Comparison of ENCODE assay signal across 1 cellular context in the genomic region with DNA sequence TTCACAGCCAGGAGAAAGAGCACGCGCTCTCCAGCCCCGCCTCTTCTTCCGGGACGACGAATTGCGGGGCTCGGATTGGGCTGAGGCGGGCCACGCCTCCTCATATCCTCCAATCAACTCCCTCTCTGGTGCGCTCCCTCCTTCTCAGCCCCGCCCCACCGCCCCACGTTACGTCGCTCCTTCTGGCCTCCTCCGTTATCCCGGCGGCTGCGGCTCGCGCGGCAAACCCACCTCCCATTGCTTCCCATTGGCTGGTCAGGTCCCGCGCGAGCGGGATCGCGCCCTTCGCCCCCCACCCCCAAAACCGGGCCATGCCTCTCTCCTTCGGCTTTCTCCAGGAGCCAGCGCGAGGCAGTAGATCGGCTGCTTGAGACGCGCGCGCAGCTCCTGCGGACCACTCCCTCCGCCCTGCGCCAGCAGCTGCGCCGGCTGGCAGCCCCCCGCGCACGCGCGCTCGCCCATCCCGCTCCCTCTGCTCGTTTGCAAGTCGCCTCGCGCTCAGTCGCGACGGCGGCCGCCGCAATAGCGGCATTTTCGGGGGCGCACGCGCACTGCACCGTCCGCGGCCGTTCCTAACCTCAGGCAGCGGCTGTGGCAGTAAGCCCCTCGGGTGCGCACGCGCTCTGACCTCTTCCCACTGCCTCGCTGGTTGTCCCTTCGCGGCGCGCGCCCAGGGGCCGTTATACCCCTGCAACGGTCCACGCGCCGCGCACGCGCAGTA.
TF ChIP-seq lines count a peak whose summit lies in the region.

No MANE protein-coding gene starts in this region.

TF ChIP-seq in K562, 482 proteins besides CTCF, POLR2A, EP300 and RAD21 (continued from another document and continues in another):
- TF ChIP-seq, protein P1, sequence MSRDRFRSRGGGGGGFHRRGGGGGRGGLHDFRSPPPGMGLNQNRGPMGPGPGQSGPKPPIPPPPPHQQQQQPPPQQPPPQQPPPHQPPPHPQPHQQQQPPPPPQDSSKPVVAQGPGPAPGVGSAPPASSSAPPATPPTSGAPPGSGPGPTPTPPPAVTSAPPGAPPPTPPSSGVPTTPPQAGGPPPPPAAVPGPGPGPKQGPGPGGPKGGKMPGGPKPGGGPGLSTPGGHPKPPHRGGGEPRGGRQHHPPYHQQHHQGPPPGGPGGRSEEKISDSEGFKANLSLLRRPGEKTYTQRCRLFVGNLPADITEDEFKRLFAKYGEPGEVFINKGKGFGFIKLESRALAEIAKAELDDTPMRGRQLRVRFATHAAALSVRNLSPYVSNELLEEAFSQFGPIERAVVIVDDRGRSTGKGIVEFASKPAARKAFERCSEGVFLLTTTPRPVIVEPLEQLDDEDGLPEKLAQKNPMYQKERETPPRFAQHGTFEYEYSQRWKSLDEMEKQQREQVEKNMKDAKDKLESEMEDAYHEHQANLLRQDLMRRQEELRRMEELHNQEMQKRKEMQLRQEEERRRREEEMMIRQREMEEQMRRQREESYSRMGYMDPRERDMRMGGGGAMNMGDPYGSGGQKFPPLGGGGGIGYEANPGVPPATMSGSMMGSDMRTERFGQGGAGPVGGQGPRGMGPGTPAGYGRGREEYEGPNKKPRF (IDR thresholded peaks at IDR 0.05; ENCODE audit: low read depth, low read length): no peak
- TF ChIP-seq, protein P2, sequence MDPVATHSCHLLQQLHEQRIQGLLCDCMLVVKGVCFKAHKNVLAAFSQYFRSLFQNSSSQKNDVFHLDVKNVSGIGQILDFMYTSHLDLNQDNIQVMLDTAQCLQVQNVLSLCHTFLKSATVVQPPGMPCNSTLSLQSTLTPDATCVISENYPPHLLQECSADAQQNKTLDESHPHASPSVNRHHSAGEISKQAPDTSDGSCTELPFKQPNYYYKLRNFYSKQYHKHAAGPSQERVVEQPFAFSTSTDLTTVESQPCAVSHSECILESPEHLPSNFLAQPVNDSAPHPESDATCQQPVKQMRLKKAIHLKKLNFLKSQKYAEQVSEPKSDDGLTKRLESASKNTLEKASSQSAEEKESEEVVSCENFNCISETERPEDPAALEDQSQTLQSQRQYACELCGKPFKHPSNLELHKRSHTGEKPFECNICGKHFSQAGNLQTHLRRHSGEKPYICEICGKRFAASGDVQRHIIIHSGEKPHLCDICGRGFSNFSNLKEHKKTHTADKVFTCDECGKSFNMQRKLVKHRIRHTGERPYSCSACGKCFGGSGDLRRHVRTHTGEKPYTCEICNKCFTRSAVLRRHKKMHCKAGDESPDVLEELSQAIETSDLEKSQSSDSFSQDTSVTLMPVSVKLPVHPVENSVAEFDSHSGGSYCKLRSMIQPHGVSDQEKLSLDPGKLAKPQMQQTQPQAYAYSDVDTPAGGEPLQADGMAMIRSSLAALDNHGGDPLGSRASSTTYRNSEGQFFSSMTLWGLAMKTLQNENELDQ (CRISPR knock-in tag; IDR thresholded peaks at IDR 0.05; ENCODE audit: borderline replicate concordance): peak; percentile 44; the same call in 1 of the 2 replicates
- TF ChIP-seq, protein P3, sequence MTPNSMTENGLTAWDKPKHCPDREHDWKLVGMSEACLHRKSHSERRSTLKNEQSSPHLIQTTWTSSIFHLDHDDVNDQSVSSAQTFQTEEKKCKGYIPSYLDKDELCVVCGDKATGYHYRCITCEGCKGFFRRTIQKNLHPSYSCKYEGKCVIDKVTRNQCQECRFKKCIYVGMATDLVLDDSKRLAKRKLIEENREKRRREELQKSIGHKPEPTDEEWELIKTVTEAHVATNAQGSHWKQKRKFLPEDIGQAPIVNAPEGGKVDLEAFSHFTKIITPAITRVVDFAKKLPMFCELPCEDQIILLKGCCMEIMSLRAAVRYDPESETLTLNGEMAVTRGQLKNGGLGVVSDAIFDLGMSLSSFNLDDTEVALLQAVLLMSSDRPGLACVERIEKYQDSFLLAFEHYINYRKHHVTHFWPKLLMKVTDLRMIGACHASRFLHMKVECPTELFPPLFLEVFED (CRISPR knock-in tag; conservative IDR thresholded peaks at IDR 0.05): 0 out of 2 replicates have a peak, but pooled peaks have one; percentile 57
- TF ChIP-seq CBX8 (IDR thresholded peaks at IDR 0.05; ENCODE audit: borderline replicate concordance, extremely low read depth, low read depth, low read length, poor library complexity, severe bottlenecking) (no peak), NCOA1 (IDR thresholded peaks at IDR 0.05; ENCODE audit: low read depth) (no peak), BACH1 (tag; IDR thresholded peaks at IDR 0.05) (no peak), RFX5 (IDR thresholded peaks at IDR 0.05; ENCODE audit: low read depth, low read length) (no peak), PPARD (CRISPR knock-in tag; IDR thresholded peaks at IDR 0.05) (no peak), MCM3 (IDR thresholded peaks at IDR 0.05) (no peak), ZNF695 (CRISPR knock-in tag; IDR thresholded peaks at IDR 0.05) (no peak), YBX1 (IDR thresholded peaks at IDR 0.05) (no peak), GTF2E2 (tag; IDR thresholded peaks at IDR 0.05) (peak; percentile 88; the same call in 1 of the 2 replicates), CBX3 (IDR thresholded peaks at IDR 0.05; ENCODE audit: borderline replicate concordance in 1 of 2, low read length in 2 of 2) (peak in 1 of 2 experiments; percentile 75; a peak in 1 of 3 replicates), POLR2G (IDR thresholded peaks at IDR 0.05; ENCODE audit: low read depth, low read length) (peak; percentile 98), SIN3B (IDR thresholded peaks at IDR 0.05; ENCODE audit: low read depth) (peak; percentile 65; the same call in 1 of the 2 replicates), XRCC5 (IDR thresholded peaks at IDR 0.05; ENCODE audit: low read depth, low read length) (peak; percentile 10; the same call in 1 of the 2 replicates), CEBPG (CRISPR knock-in tag; IDR thresholded peaks at IDR 0.05) (no peak), CEBPG (tag; conservative IDR thresholded peaks at IDR 0.05 in 1 of 2, IDR thresholded peaks at IDR 0.05 in 1 of 2) (no peak), SMAD4 (CRISPR knock-in tag; conservative IDR thresholded peaks at IDR 0.05) (peak; percentile 51), SMAD2 (IDR thresholded peaks at IDR 0.05; ENCODE audit: low read depth, low read length) (no peak), ZSCAN29 (IDR thresholded peaks at IDR 0.05) (no peak), ETV6 (IDR thresholded peaks at IDR 0.05; ENCODE audit: borderline replicate concordance in 1 of 2, low read depth in 2 of 2, low read length in 1 of 2) (no peak), ETV6 (CRISPR knock-in tag; IDR thresholded peaks at IDR 0.05; ENCODE audit: borderline replicate concordance) (0 out of 2 replicates have a peak, but pooled peaks have one; percentile 66), HEY1 (CRISPR knock-in tag; IDR thresholded peaks at IDR 0.05; ENCODE audit: borderline replicate concordance) (no peak), ZBTB7A (IDR thresholded peaks at IDR 0.05; ENCODE audit: borderline replicate concordance, control insufficient read depth, low read depth, low read length) (no peak), PHTF2 (CRISPR knock-in tag; IDR thresholded peaks at IDR 0.05) (no peak), ZNF24 (IDR thresholded peaks at IDR 0.05) (no peak), RCOR1 (IDR thresholded peaks at IDR 0.05; ENCODE audit: borderline replicate concordance in 1 of 2, low read depth in 2 of 2, low read length in 2 of 2) (peak in 1 of 2 experiments; percentile 21; a peak in 1 of 4 replicates), MXI1 (IDR thresholded peaks at IDR 0.05; ENCODE audit: low read depth, low read length) (peak; percentile 61; the same call in 1 of the 2 replicates)
- TF ChIP-seq, protein P4, sequence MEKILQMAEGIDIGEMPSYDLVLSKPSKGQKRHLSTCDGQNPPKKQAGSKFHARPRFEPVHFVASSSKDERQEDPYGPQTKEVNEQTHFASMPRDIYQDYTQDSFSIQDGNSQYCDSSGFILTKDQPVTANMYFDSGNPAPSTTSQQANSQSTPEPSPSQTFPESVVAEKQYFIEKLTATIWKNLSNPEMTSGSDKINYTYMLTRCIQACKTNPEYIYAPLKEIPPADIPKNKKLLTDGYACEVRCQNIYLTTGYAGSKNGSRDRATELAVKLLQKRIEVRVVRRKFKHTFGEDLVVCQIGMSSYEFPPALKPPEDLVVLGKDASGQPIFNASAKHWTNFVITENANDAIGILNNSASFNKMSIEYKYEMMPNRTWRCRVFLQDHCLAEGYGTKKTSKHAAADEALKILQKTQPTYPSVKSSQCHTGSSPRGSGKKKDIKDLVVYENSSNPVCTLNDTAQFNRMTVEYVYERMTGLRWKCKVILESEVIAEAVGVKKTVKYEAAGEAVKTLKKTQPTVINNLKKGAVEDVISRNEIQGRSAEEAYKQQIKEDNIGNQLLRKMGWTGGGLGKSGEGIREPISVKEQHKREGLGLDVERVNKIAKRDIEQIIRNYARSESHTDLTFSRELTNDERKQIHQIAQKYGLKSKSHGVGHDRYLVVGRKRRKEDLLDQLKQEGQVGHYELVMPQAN (IDR thresholded peaks at IDR 0.05; ENCODE audit: borderline replicate concordance): no peak
- TF ChIP-seq, protein P5, sequence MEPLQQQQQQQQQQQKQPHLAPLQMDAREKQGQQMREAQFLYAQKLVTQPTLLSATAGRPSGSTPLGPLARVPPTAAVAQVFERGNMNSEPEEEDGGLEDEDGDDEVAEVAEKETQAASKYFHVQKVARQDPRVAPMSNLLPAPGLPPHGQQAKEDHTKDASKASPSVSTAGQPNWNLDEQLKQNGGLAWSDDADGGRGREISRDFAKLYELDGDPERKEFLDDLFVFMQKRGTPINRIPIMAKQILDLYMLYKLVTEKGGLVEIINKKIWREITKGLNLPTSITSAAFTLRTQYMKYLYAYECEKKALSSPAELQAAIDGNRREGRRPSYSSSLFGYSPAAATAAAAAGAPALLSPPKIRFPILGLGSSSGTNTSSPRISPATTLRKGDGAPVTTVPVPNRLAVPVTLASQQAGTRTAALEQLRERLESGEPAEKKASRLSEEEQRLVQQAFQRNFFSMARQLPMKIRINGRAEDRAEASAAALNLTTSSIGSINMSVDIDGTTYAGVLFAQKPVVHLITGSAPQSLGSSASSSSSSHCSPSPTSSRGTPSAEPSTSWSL (CRISPR knock-in tag; IDR thresholded peaks at IDR 0.05; ENCODE audit: borderline replicate concordance): 0 out of 2 replicates have a peak, but pooled peaks have one; percentile 84
- TF ChIP-seq, protein P6, sequence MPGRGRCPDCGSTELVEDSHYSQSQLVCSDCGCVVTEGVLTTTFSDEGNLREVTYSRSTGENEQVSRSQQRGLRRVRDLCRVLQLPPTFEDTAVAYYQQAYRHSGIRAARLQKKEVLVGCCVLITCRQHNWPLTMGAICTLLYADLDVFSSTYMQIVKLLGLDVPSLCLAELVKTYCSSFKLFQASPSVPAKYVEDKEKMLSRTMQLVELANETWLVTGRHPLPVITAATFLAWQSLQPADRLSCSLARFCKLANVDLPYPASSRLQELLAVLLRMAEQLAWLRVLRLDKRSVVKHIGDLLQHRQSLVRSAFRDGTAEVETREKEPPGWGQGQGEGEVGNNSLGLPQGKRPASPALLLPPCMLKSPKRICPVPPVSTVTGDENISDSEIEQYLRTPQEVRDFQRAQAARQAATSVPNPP (IDR thresholded peaks at IDR 0.05; ENCODE audit: borderline replicate concordance, insufficient read depth, insufficient read length): no peak
- TF ChIP-seq, protein P7, sequence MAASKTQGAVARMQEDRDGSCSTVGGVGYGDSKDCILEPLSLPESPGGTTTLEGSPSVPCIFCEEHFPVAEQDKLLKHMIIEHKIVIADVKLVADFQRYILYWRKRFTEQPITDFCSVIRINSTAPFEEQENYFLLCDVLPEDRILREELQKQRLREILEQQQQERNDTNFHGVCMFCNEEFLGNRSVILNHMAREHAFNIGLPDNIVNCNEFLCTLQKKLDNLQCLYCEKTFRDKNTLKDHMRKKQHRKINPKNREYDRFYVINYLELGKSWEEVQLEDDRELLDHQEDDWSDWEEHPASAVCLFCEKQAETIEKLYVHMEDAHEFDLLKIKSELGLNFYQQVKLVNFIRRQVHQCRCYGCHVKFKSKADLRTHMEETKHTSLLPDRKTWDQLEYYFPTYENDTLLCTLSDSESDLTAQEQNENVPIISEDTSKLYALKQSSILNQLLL (CRISPR knock-in tag; IDR thresholded peaks at IDR 0.05; ENCODE audit: borderline replicate concordance): no peak
- TF ChIP-seq, protein P8, sequence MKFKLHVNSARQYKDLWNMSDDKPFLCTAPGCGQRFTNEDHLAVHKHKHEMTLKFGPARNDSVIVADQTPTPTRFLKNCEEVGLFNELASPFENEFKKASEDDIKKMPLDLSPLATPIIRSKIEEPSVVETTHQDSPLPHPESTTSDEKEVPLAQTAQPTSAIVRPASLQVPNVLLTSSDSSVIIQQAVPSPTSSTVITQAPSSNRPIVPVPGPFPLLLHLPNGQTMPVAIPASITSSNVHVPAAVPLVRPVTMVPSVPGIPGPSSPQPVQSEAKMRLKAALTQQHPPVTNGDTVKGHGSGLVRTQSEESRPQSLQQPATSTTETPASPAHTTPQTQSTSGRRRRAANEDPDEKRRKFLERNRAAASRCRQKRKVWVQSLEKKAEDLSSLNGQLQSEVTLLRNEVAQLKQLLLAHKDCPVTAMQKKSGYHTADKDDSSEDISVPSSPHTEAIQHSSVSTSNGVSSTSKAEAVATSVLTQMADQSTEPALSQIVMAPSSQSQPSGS (CRISPR knock-in tag; IDR thresholded peaks at IDR 0.05): no peak
- TF ChIP-seq, protein P9, sequence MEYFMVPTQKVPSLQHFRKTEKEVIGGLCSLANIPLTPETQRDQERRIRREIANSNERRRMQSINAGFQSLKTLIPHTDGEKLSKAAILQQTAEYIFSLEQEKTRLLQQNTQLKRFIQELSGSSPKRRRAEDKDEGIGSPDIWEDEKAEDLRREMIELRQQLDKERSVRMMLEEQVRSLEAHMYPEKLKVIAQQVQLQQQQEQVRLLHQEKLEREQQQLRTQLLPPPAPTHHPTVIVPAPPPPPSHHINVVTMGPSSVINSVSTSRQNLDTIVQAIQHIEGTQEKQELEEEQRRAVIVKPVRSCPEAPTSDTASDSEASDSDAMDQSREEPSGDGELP (CRISPR knock-in tag; IDR thresholded peaks at IDR 0.05; ENCODE audit: borderline replicate concordance): peak; percentile 92
- TF ChIP-seq, protein P10, sequence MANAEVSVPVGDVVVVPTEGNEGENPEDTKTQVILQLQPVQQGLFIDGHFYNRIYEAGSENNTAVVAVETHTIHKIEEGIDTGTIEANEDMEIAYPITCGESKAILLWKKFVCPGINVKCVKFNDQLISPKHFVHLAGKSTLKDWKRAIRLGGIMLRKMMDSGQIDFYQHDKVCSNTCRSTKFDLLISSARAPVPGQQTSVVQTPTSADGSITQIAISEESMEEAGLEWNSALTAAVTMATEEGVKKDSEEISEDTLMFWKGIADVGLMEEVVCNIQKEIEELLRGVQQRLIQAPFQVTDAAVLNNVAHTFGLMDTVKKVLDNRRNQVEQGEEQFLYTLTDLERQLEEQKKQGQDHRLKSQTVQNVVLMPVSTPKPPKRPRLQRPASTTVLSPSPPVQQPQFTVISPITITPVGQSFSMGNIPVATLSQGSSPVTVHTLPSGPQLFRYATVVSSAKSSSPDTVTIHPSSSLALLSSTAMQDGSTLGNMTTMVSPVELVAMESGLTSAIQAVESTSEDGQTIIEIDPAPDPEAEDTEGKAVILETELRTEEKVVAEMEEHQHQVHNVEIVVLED (CRISPR knock-in tag; IDR thresholded peaks at IDR 0.05): peak; percentile 79
